ENCODE assay signal across 8 cellular contexts in the genomic region with DNA sequence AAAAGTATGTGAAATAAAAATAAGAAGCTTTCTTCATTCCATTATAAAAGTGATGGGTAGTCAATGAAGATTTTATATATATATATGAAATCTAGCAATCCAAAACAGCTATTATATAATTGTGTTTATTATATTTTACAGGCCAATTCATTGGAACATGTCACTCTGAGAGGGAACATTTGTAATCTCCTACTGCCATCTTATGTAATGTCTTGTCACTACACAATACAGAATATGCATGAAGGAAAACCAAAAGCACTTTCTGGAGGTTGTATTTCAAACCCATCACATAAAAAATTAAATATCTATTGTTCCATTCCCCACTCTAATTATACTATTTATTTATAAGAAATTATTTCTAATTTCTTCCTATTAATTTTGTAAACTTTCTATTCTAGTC. TPM values are rescaled to one million over a fixed set of nuclear protein-coding genes. Genes with fewer than 3 reads are reported as not detected.
DNase-seq lines count a peak whose midpoint lies in the region; ATAC-seq, FAIRE-seq and TF ChIP-seq lines count a peak whose summit lies in the region.
"Had no signal": no experiment of that assay in that cellular context is flagged by ENCODE, and none has a peak within 500 bp of the region (broad histone marks: within the 10 kb centered on the region; RNA-seq: fewer than 3 reads in every experiment).

No MANE protein-coding gene starts in this region.

- FAIRE-seq in pancreas (lab: Jason Lieb, UNC): peak; percentile 57

- DNase-seq in GM12865 (ENCODE audit: low read depth) (peak; percentile 5), NCI-H1930 (lab: John Stamatoyannopoulos, UW) (peak; percentile 9 to 28), cardiac fibroblast (ENCODE audit: low read depth in 2 of 2) (peak; percentile 18 to 33), pancreas (no peak), NCI-H524 treated with DMSO at 0.1 percent for 48 hours (lab: John Stamatoyannopoulos, UW) (no peak), NCI-H345 treated with DMSO at 0.1 percent for 48 hours (lab: John Stamatoyannopoulos, UW; ENCODE audit: unreplicated experiment) (no peak)
- DNase-seq: stimulated activated naive CD4-positive, alpha-beta T cell treated with Interleukin-2 at 50 U/mL for 16 hours had no signal

- ATAC-seq in pancreas: no peak
- no peak for ATAC-seq in HG02610 (IDR thresholded peaks at IDR 0.05; ENCODE audit: unreplicated experiment)

- H3K4me1 ChIP-seq in pancreas: peaks cover 0 to 7% (median 7%) of the 10 kb centered on the region in 3 donors

- H3K9me3 ChIP-seq in pancreas: no peaks in the 10 kb centered on the region

- peak; percentile 17 for TF ChIP-seq CTCF in GM12865 (IDR thresholded peaks at IDR 0.05; ENCODE audit: insufficient read depth, low read depth, low read length, missing control alignments)
- TF ChIP-seq CTCF in cardiac fibroblast (IDR thresholded peaks at IDR 0.05; ENCODE audit: low read depth, low read length): peak; percentile 14
- no peak for TF ChIP-seq CTCF in pancreas (IDR thresholded peaks at IDR 0.05)

- no peaks in the 10 kb centered on the region for H3K27me3 ChIP-seq in pancreas

- intact Hi-C loops in pancreas (cut with DNase I): no loop called here

- H3K4me3 ChIP-seq in GM12865 (ENCODE audit: low read depth, low read length) (no peak overlapping the region), cardiac fibroblast (replicated peaks in 1 of 2; ENCODE audit: low read depth in 2 of 2, low read length in 2 of 2) (no peak overlapping the region), pancreas (no peak overlapping the region)

- H3K36me3 ChIP-seq in pancreas: no peaks in the 10 kb centered on the region

- H3K27ac ChIP-seq in pancreas: no peak overlapping the region

RNA-seq across cellular contexts. Expression of gene IRAK1BP1, which starts 31.5 kb away (rescaled TPM):
- total RNA-seq in pancreas: 1 to 10 TPM; 2.4 to 5.6 (median 4.0) TPM
- 1 to 10 TPM; 2.4 to 2.5 TPM for polyA plus RNA-seq in pancreas

Comparison
In these comparisons a context has a peak if more than half of its experiments do, and no peak if none do; other contexts are left out.
1. DNase-seq: peak in GM12865 (single experiment), NCI-H1930 (2 of 2) and cardiac fibroblast (2 of 2); none in pancreas (0 of 6), NCI-H524 treated with DMSO at 0.1 percent for 48 hours (single experiment) and NCI-H345 treated with DMSO at 0.1 percent for 48 hours (single experiment).
2. CTCF ChIP-seq: peak in GM12865 (single experiment) and cardiac fibroblast (single experiment); none in pancreas (0 of 4).